ENCODE assay signal across 8 cellular contexts in genomic region chr13:23375007-23375971, GRCh38. TPM values are rescaled to one million over a fixed set of nuclear protein-coding genes. Genes with fewer than 3 reads are reported as not detected.
DNase-seq lines count a peak whose midpoint lies in the region; ATAC-seq and TF ChIP-seq lines count a peak whose summit lies in the region.

No MANE protein-coding gene starts in this region.

- no peaks in the 10 kb centered on the region for H3K9me3 ChIP-seq in esophagus muscularis mucosa

- H3K4me1 Mint-ChIP-seq in IgD-negative memory B cell, result peaks cover 41 to 56% (median 41%) of the 10 kb centered on the region in 3 donors
- H3K4me1 Mint-ChIP-seq in activated T-cell treated with anti-CD3 and anti-CD28 coated beads, Interleukin-2, amount 50 U/mL, for 4 hours (ENCODE audit: low read depth), result peaks cover 72% of the 10 kb centered on the region

- H3K4me3 Mint-ChIP-seq in IgD-negative memory B cell, result peak overlapping the region; percentile 64 to 87 (median 82)
- H3K4me3 Mint-ChIP-seq in activated T-cell treated with anti-CD3 and anti-CD28 coated beads, Interleukin-2, amount 50 U/mL, for 4 hours, result peak overlapping the region; percentile 80

- peaks cover 0 to 2% (median 0%) of the 10 kb centered on the region in 3 donors for H3K9me3 Mint-ChIP-seq in IgD-negative memory B cell
- H3K9me3 Mint-ChIP-seq in activated T-cell treated with anti-CD3 and anti-CD28 coated beads, Interleukin-2, amount 50 U/mL, for 4 hours, result no peaks in the 10 kb centered on the region

- H3K36me3 ChIP-seq in esophagus muscularis mucosa, result peaks cover 4 to 8% (median 7%) of the 10 kb centered on the region in 4 donors

- DNase-seq in DMS114 treated with DMSO at 0.1 percent for 48 hours (lab: John Stamatoyannopoulos, UW; ENCODE audit: unreplicated experiment) (peak; percentile 82), OCI-M2 (lab: John Stamatoyannopoulos, UW; ENCODE audit: unreplicated experiment) (peak; percentile 76), esophagus muscularis mucosa (ENCODE audit: extremely low spot score) (peak; percentile 99), myocyte (ENCODE audit: low read depth) (peak; percentile 93)
- DNase-seq in activated T-cell treated with anti-CD3 and anti-CD28 coated beads, Interleukin-2, amount 50 U/mL, for 4 hours, result peak; percentile 99
- peak; percentile 96 for DNase-seq in stimulated activated CD8-positive, alpha-beta memory T cell treated with anti-CD3 and anti-CD28 coated beads, Interleukin-7, amount 100 ng/mL, for 4 hours (ENCODE audit: low read depth in 2 of 2)

- H3K4me1 ChIP-seq in esophagus muscularis mucosa, result peaks cover 41 to 74% (median 71%) of the 10 kb centered on the region in 4 donors

- peak; percentile 82 for ATAC-seq in GM21529 (IDR thresholded peaks at IDR 0.05; ENCODE audit: unreplicated experiment)
- ATAC-seq in activated T-cell treated with anti-CD3 and anti-CD28 coated beads, Interleukin-2, amount 50 U/mL, for 4 hours, result peak; percentile 88 to 91

- peak; percentile 8 to 20 (median 15) for TF ChIP-seq CTCF in esophagus muscularis mucosa (IDR thresholded peaks at IDR 0.05)

- H3K27ac Mint-ChIP-seq in IgD-negative memory B cell, result peak overlapping the region in 2 of 3 donors; percentile 64 to 69

- peak overlapping the region; percentile 94 to 96 (median 96) for H3K27ac ChIP-seq in esophagus muscularis mucosa (replicated peaks in 1 of 4)

- H3K27me3 ChIP-seq in esophagus muscularis mucosa, result no peaks in the 10 kb centered on the region

- peak overlapping the region; percentile 92 to 99 (median 93) for H3K4me3 ChIP-seq in esophagus muscularis mucosa

- intact Hi-C loops in esophagus muscularis mucosa (cut with DNase I), result loop anchor here (5.0 kb wide), 1 partner anchor 52 kb away; no protein-coding TSS in a partner anchor

- no peak for TF ChIP-seq POLR2A in esophagus muscularis mucosa (IDR thresholded peaks at IDR 0.05; ENCODE audit: low read depth)

- no peak for TF ChIP-seq EP300 in esophagus muscularis mucosa (IDR thresholded peaks at IDR 0.05)

- peaks cover 3% of the 10 kb centered on the region for H3K36me3 Mint-ChIP-seq in IgD-negative memory B cell
- peaks cover 21% of the 10 kb centered on the region for H3K36me3 Mint-ChIP-seq in activated T-cell treated with anti-CD3 and anti-CD28 coated beads, Interleukin-2, amount 50 U/mL, for 4 hours (ENCODE audit: insufficient read depth)

- H3K27me3 Mint-ChIP-seq in IgD-negative memory B cell, result no peaks in the 10 kb centered on the region
- no peaks in the 10 kb centered on the region for H3K27me3 Mint-ChIP-seq in activated T-cell treated with anti-CD3 and anti-CD28 coated beads, Interleukin-2, amount 50 U/mL, for 4 hours (ENCODE audit: low read depth)

- WGBS in esophagus muscularis mucosa, result 0% methylated on average over 6 of the region's 116 CpGs

RNA-seq across cellular contexts. Expression of gene SACS, which starts 58.2 kb away (rescaled TPM):
- 4.2 TPM for polyA plus RNA-seq in IgD-negative memory B cell
- total RNA-seq in activated T-cell treated with anti-CD3 and anti-CD28 coated beads, Interleukin-2, amount 50 U/mL, for 4 hours, result 10 to 100 TPM; 46.5 to 55.0 (median 51.5) TPM
- 10 to 100 TPM; 45.1 to 70.1 (median 65.3) TPM for total RNA-seq in esophagus muscularis mucosa
- total RNA-seq in myocyte, result 130 and 143 TPM in 2 replicates
- polyA plus RNA-seq in myocyte (2012), result 9.0 TPM

Comparison
In these comparisons a context has a peak if more than half of its experiments do, and no peak if none do; other contexts are left out.
1. Peak in every context shown above with its lines: DNase-seq, ATAC-seq, H3K4me3 ChIP-seq and H3K27ac ChIP-seq.